In genomic region chr12:106914796-106915634, GRCh38 we compare ENCODE assay signal across 13 cellular contexts. TPM values are rescaled to one million over a fixed set of nuclear protein-coding genes. Genes with fewer than 3 reads are reported as not detected.
DNase-seq lines count a peak whose midpoint lies in the region; ATAC-seq and TF ChIP-seq lines count a peak whose summit lies in the region.
"Had no signal": no experiment of that assay in that cellular context is flagged by ENCODE, and none has a peak within 500 bp of the region (broad histone marks: within the 10 kb centered on the region; RNA-seq: fewer than 3 reads in every experiment).

No MANE protein-coding gene starts in this region.

- no peaks in the 10 kb centered on the region for H3K9me3 Mint-ChIP-seq in nephron progenitor cell

- peak; percentile 71 for ATAC-seq in GM21529 (IDR thresholded peaks at IDR 0.05; ENCODE audit: unreplicated experiment)
- ATAC-seq in HG03571 (IDR thresholded peaks at IDR 0.05; ENCODE audit: unreplicated experiment): peak; percentile 55

- H3K9me3 ChIP-seq in trophoblast cell (ENCODE audit: insufficient read depth, low read depth, low read length): no peaks in the 10 kb centered on the region
- H3K9me3 ChIP-seq: stomach had no signal

- H2BK5ac ChIP-seq in trophoblast cell (ENCODE audit: low read depth, low read length, poor library complexity): no peak overlapping the region

- H3K27me3 ChIP-seq in trophoblast cell (ENCODE audit: insufficient read depth, low read length): no peaks in the 10 kb centered on the region

- no peak overlapping the region for H3K4ac ChIP-seq in trophoblast cell (ENCODE audit: low read depth, low read length)

- no peaks in the 10 kb centered on the region for H3K36me3 Mint-ChIP-seq in nephron progenitor cell (ENCODE audit: low read depth)

- no peak overlapping the region for H2BK12ac ChIP-seq in trophoblast cell (ENCODE audit: low read length)

- H2AFZ ChIP-seq in trophoblast cell (ENCODE audit: insufficient read depth, low read length, poor library complexity): no peak overlapping the region

- H3K27ac ChIP-seq in trophoblast cell (ENCODE audit: low read depth, low read length): no peak overlapping the region
- H3K27ac ChIP-seq: stomach had no signal

- H3K18ac ChIP-seq in trophoblast cell (ENCODE audit: low read length): no peak overlapping the region

- peak; percentile 23 for DNase-seq in activated CD4-positive, alpha-beta T cell treated with anti-CD3 and anti-CD28 coated beads for 48 hours
- DNase-seq in activated CD4-positive, alpha-beta T cell treated with anti-CD3 and anti-CD28 coated beads, Interleukin-2, amount 50 U/mL, for 1 hour: no peak
- peak; percentile 36 to 74 for DNase-seq in trophoblast cell
- DNase-seq in activated effector memory CD4-positive, alpha-beta T cell treated with Interleukin-2 at 50 U/mL for 16 hours: no peak
- DNase-seq in iPS-NIHi11 (ENCODE audit: low spot score): no peak
- no peak for DNase-seq in nephron progenitor cell
- DNase-seq: activated CD8-positive, alpha-beta memory T cell treated with anti-CD3 and anti-CD28 coated beads, Interleukin-2, amount 50 U/mL, for 4 hours; AML-193; effector memory CD4-positive, alpha-beta T cell; Kasumi-1; stomach had no signal

- H3K23ac ChIP-seq in trophoblast cell (ENCODE audit: low read length): no peak overlapping the region

- H3K4me2 ChIP-seq in trophoblast cell (ENCODE audit: low read length): no peak overlapping the region

- peaks cover 2% of the 10 kb centered on the region for H3K27me3 Mint-ChIP-seq in nephron progenitor cell (ENCODE audit: low read depth, poor library complexity)

- no peak overlapping the region for H3K27ac Mint-ChIP-seq in nephron progenitor cell

- peaks cover 42% of the 10 kb centered on the region for H3K4me1 Mint-ChIP-seq in nephron progenitor cell

- H3K4me1 ChIP-seq in trophoblast cell (ENCODE audit: control insufficient read depth in 1 of 2, insufficient read depth in 2 of 2, low read length in 2 of 2): no peaks in the 10 kb centered on the region
- H3K4me1 ChIP-seq: stomach had no signal

- H3K4me3 Mint-ChIP-seq in nephron progenitor cell: no peak overlapping the region

- no peak overlapping the region for H3K4me3 ChIP-seq in trophoblast cell (ENCODE audit: low read depth, low read length)
- H3K4me3 ChIP-seq: stomach had no signal

- no peak overlapping the region for H3K14ac ChIP-seq in trophoblast cell (ENCODE audit: low read length)

- WGBS in trophoblast cell (ENCODE audit: extremely low coverage, insufficient coverage, insufficient read length): no CpG with 5 or more reads among the region's 3 CpGs

- H3K9ac ChIP-seq in trophoblast cell (ENCODE audit: low read length): no peak overlapping the region

- no peak overlapping the region for H2AK5ac ChIP-seq in trophoblast cell (ENCODE audit: low read length)

- H4K91ac ChIP-seq in trophoblast cell (ENCODE audit: low read depth, low read length): no peak overlapping the region

- no peak overlapping the region for H2BK120ac ChIP-seq in trophoblast cell (ENCODE audit: insufficient read depth, low read length, poor library complexity)

- no peaks in the 10 kb centered on the region for H3K79me1 ChIP-seq in trophoblast cell (ENCODE audit: low read length)

- no peak overlapping the region for H4K12ac ChIP-seq in trophoblast cell (ENCODE audit: low read depth, low read length)

- no peak for TF ChIP-seq CTCF in nephron progenitor cell (IDR thresholded peaks at IDR 0.05)

- no peaks in the 10 kb centered on the region for H3K36me3 ChIP-seq in trophoblast cell (ENCODE audit: control insufficient read depth in 1 of 2, insufficient read depth in 2 of 2, low read length in 2 of 2)
- H3K36me3 ChIP-seq: stomach had no signal

- no peaks in the 10 kb centered on the region for H3K79me2 ChIP-seq in trophoblast cell (ENCODE audit: control insufficient read depth, insufficient read depth, low read length, poor library complexity)

- no peak overlapping the region for H4K8ac ChIP-seq in trophoblast cell (ENCODE audit: low read depth, low read length)

RNA-seq across cellular contexts. Expression of gene TMEM263, which starts 40.7 kb away (rescaled TPM):
- 49.9 and 53.1 TPM in 2 replicates for polyA plus RNA-seq in trophoblast cell (2013)

Comparison
In these comparisons a context has a peak if more than half of its experiments do, and no peak if none do; other contexts are left out.
1. DNase-seq: peak in activated CD4-positive, alpha-beta T cell treated with anti-CD3 and anti-CD28 coated beads for 48 hours (single experiment) and trophoblast cell (2 of 2); none in activated CD4-positive, alpha-beta T cell treated with anti-CD3 and anti-CD28 coated beads, Interleukin-2, amount 50 U/mL, for 1 hour (single experiment), activated effector memory CD4-positive, alpha-beta T cell treated with Interleukin-2 at 50 U/mL for 16 hours (single experiment), iPS-NIHi11 (single experiment) and nephron progenitor cell (single experiment).